8 cellular contexts compared by ENCODE assay signal in genomic region chr17:8185580-8186445, GRCh38. TPM values are rescaled to one million over a fixed set of nuclear protein-coding genes. Genes with fewer than 3 reads are reported as not detected.
A peak's percentile ranks its signal among the peaks of the same experiment; 100 is the strongest.
DNase-seq lines count a peak whose midpoint lies in the region; ATAC-seq and TF ChIP-seq lines count a peak whose summit lies in the region.

No MANE protein-coding gene starts in this region.

- no peak overlapping the region for H3K4me3 Mint-ChIP-seq in type B pancreatic cell

- no peaks in the 10 kb centered on the region for H3K9me3 Mint-ChIP-seq in type B pancreatic cell

- peak; percentile 24 to 69 (median 57) for ATAC-seq in heart right ventricle

- no peaks in the 10 kb centered on the region for H3K36me3 Mint-ChIP-seq in type B pancreatic cell

- peak overlapping the region; percentile 81 to 99 (median 93) for H3K27ac ChIP-seq in heart right ventricle

- no peak overlapping the region for H3K27ac Mint-ChIP-seq in type B pancreatic cell

- peaks cover 7 to 43% (median 24%) of the 10 kb centered on the region in 9 donors for H3K4me1 ChIP-seq in heart right ventricle

- H3K4me3 ChIP-seq in heart right ventricle: peak overlapping the region; percentile 63 to 90 (median 78)

- peak; percentile 26 to 34 for DNase-seq in Kasumi-1 (lab: John Stamatoyannopoulos, UW)
- DNase-seq in SW 1271 (lab: John Stamatoyannopoulos, UW): peak; percentile 54 to 86
- DNase-seq in activated naive CD8-positive, alpha-beta T cell treated with anti-CD3 and anti-CD28 coated beads, Interleukin-2, amount 50 U/mL, for 16 hours (ENCODE audit: low read depth, low spot score): peak; percentile 83
- DNase-seq in heart right ventricle: peak; percentile 90 to 93
- DNase-seq in posterior cingulate gyrus: peak; percentile 83 to 98 (median 89)
- peak; percentile 96 for DNase-seq in type B pancreatic cell (ENCODE audit: extremely low spot score, unreplicated experiment)
- DNase-seq in hepatic stellate cell (ENCODE audit: low spot score): no peak

- peaks cover 2% of the 10 kb centered on the region for H3K27me3 Mint-ChIP-seq in type B pancreatic cell

- intact Hi-C loops in heart right ventricle (cut with DNase I) (loop anchor here (1.0 to 10.0 kb wide), 12 partner anchors 31 to 111 kb away; partner anchors contain the start of genes HES7 (in 4 of the 10), CTC1 (in 2 of the 10), PFAS (in 2 of the 10) and ALOXE3 (in 1 of the 10)), posterior cingulate gyrus (cut with DNase I) (loop anchor here (1.0 to 2.0 kb wide), 3 partner anchors 23 to 65 kb away; partner anchors contain the start of gene VAMP2)

- peaks cover 8% of the 10 kb centered on the region for H3K4me1 Mint-ChIP-seq in type B pancreatic cell (ENCODE audit: unreplicated experiment)

- peak; percentile 40 for TF ChIP-seq POLR2A in GM10847 (IDR thresholded peaks at IDR 0.05; ENCODE audit: extremely low read depth, insufficient read length)

- TF ChIP-seq CTCF in heart right ventricle (IDR thresholded peaks at IDR 0.05) (no peak), type B pancreatic cell (conservative IDR thresholded peaks at IDR 0.05) (no peak)

- H3K36me3 ChIP-seq in heart right ventricle: no peaks in the 10 kb centered on the region

- no peaks in the 10 kb centered on the region for H3K9me3 ChIP-seq in heart right ventricle

- 0% methylated on average over 44 of the region's 44 CpGs for WGBS in heart right ventricle, 2 donors

- no peaks in the 10 kb centered on the region for H3K27me3 ChIP-seq in heart right ventricle

RNA-seq across cellular contexts. Expression of gene BORCS6, which starts 4.2 kb away (rescaled TPM):
- total RNA-seq in heart right ventricle: 1 to 10 TPM; 5.3 to 9.4 (median 7.7) TPM
- polyA plus RNA-seq in heart right ventricle: 10 to 100 TPM in 1 of 2 donors, 1 to 10 TPM in 1; 4.2 to 13.8 TPM
- 4.8 and 6.9 TPM in 2 replicates for total RNA-seq in type B pancreatic cell (ENCODE audit: low replicate concordance)

RNA-seq across cellular contexts. Expression of gene TMEM107, which starts 9.6 kb away (rescaled TPM):
- 10 to 100 TPM in 1 of 10 donors, 1 to 10 TPM in 9; 5.2 to 15.2 (median 7.3) TPM for total RNA-seq in heart right ventricle
- polyA plus RNA-seq in heart right ventricle: 1 to 10 TPM; 4.5 to 7.8 TPM
- total RNA-seq in type B pancreatic cell (ENCODE audit: low replicate concordance): 19.1 and 22.1 TPM in 2 replicates

RNA-seq across cellular contexts. Expression of gene VAMP2, which starts 23.1 kb away (rescaled TPM):
- total RNA-seq in heart right ventricle (10 to 100 TPM; 46.8 to 67.8 (median 62.7) TPM), type B pancreatic cell (ENCODE audit: low replicate concordance) (44.7 and 46.3 TPM in 2 replicates)
- 10 to 100 TPM; 49.0 to 54.3 TPM for polyA plus RNA-seq in heart right ventricle

RNA-seq across cellular contexts. Expression of gene AURKB, which starts 24.6 kb away (rescaled TPM):
- 1 to 10 TPM in 3 of 10 donors, under 1 TPM in 2, not detected in 5; 0.38 to 6.4 (median 1.0) TPM for total RNA-seq in heart right ventricle
- 1 to 10 TPM in 1 of 2 donors, under 1 TPM in 1; 0.38 to 1.5 TPM for polyA plus RNA-seq in heart right ventricle
- total RNA-seq in type B pancreatic cell (ENCODE audit: low replicate concordance): 35.0 and 108 TPM in 2 replicates

RNA-seq across cellular contexts. Expression of gene PER1, which starts 33.6 kb away (rescaled TPM):
- total RNA-seq in heart right ventricle (100 to 1,000 TPM in 6 of 10 donors, 10 to 100 TPM in 4; 37.4 to 154 (median 112) TPM), type B pancreatic cell (ENCODE audit: low replicate concordance) (31.0 and 33.2 TPM in 2 replicates)
- 100 to 1,000 TPM; 112 to 135 TPM for polyA plus RNA-seq in heart right ventricle
